In genomic region chr11:85967457-85967856, GRCh38 we compare ENCODE assay signal across 1 cellular context.
TF ChIP-seq lines count a peak whose summit lies in the region.

No MANE protein-coding gene starts in this region.

TF ChIP-seq in GM23338, 12 proteins besides CTCF, POLR2A, EP300 and RAD21 (continued from another document):
- TF ChIP-seq ETS1 (IDR thresholded peaks at IDR 0.05) (no peak), ZNF462 (CRISPR knock-in tag; IDR thresholded peaks at IDR 0.05) (no peak), POLR2AphosphoS5 (IDR thresholded peaks at IDR 0.05; ENCODE audit: low read depth) (no peak)
